12 cellular contexts compared by ENCODE assay signal in genomic region chr21:42534361-42534900, GRCh38. TPM values are rescaled to one million over a fixed set of nuclear protein-coding genes. Genes with fewer than 3 reads are reported as not detected.
DNase-seq lines count a peak whose midpoint lies in the region; ATAC-seq and TF ChIP-seq lines count a peak whose summit lies in the region.
"Had no signal": no experiment of that assay in that cellular context is flagged by ENCODE, and none has a peak within 500 bp of the region (broad histone marks: within the 10 kb centered on the region; RNA-seq: fewer than 3 reads in every experiment).

No MANE protein-coding gene starts in this region.

- H3K27me3 ChIP-seq in SU-DHL-6 (ENCODE audit: low read length) (no peaks in the 10 kb centered on the region), GM23338 (ENCODE audit: insufficient read depth) (no peaks in the 10 kb centered on the region)
- H3K27me3 ChIP-seq: MG63 had no signal

- peak overlapping the region; percentile 58 for H3K4me3 ChIP-seq in SU-DHL-6 (ENCODE audit: insufficient read depth, low read length, poor library complexity, severe bottlenecking)
- no peak overlapping the region for H3K4me3 ChIP-seq in GM23338
- H3K4me3 ChIP-seq: MG63 had no signal

- no peak overlapping the region for H3K4me3 Mint-ChIP-seq in GM23338

- H3K36me3 Mint-ChIP-seq in GM23338 (ENCODE audit: low read depth): peaks cover 21% of the 10 kb centered on the region; the same call in 2 of the 3 replicates

- H3K9me2 ChIP-seq in SU-DHL-6 (replicated peaks; ENCODE audit: insufficient read depth, low read length) (no peaks in the 10 kb centered on the region), GM23338 (ENCODE audit: insufficient read depth) (no peaks in the 10 kb centered on the region)

- H3K4me2 ChIP-seq in SU-DHL-6 (ENCODE audit: low read depth, low read length, poor library complexity, severe bottlenecking) (peak overlapping the region; percentile 86), GM23338 (no peak overlapping the region)

- H3K79me2 ChIP-seq in SU-DHL-6 (ENCODE audit: insufficient read depth, low read length) (peaks cover 47% of the 10 kb centered on the region), GM23338 (replicated peaks; ENCODE audit: insufficient read depth) (peaks cover 7% of the 10 kb centered on the region; the same call in 1 of the 2 replicates)

- H3K27me3 Mint-ChIP-seq in GM23338 (ENCODE audit: insufficient read depth, low read depth, poor library complexity): peaks cover 8% of the 10 kb centered on the region

- H3K4me1 ChIP-seq in GM23338 (ENCODE audit: insufficient read depth): no peaks in the 10 kb centered on the region; the same call in 1 of the 2 replicates

- no peaks in the 10 kb centered on the region for H3K36me3 ChIP-seq in SU-DHL-6 (ENCODE audit: low read length)
- H3K36me3 ChIP-seq in GM23338 (ENCODE audit: insufficient read depth): no peaks in the 10 kb centered on the region
- H3K36me3 ChIP-seq: MG63 had no signal

- H4K20me1 ChIP-seq in SU-DHL-6 (ENCODE audit: low read depth, low read length) (no peaks in the 10 kb centered on the region), GM23338 (replicated peaks; ENCODE audit: insufficient read depth) (peaks cover 17% of the 10 kb centered on the region)

- H3K9ac ChIP-seq in SU-DHL-6 (ENCODE audit: low read length): peak overlapping the region; percentile 78

- H3K27ac ChIP-seq in SU-DHL-6 (ENCODE audit: low read depth, low read length) (peak overlapping the region; percentile 96), GM23338 (ENCODE audit: low read depth) (no peak overlapping the region)

- TF ChIP-seq CTCF in SU-DHL-6 (IDR thresholded peaks at IDR 0.05; ENCODE audit: insufficient read depth, low read length, poor library complexity, severe bottlenecking) (no peak), GM23338 (conservative IDR thresholded peaks at IDR 0.05; ENCODE audit: low read depth in 2 of 2) (no peak)

- peak; percentile 74 for DNase-seq in CD1c-positive myeloid dendritic cell (ENCODE audit: extremely low spot score)
- DNase-seq in left kidney (ENCODE audit: low read depth, low spot score): peak; percentile 67
- DNase-seq in GM23338 (ENCODE audit: low spot score): no peak
- no peak for DNase-seq in activated CD4-positive, alpha-beta T cell treated with anti-CD3 and anti-CD28 coated beads for 4 hours
- DNase-seq: DMS79, foreskin melanocyte, MG63, retina had no signal

- no peaks in the 10 kb centered on the region for H3K9me3 ChIP-seq in SU-DHL-6 (ENCODE audit: insufficient read depth, low read length)
- H3K9me3 ChIP-seq: MG63 had no signal

- no peak overlapping the region for H2AFZ ChIP-seq in SU-DHL-6 (ENCODE audit: low read depth, low read length, severe bottlenecking)
- no peak overlapping the region for H2AFZ ChIP-seq in GM23338

- ATAC-seq in GM21723 (IDR thresholded peaks at IDR 0.05; ENCODE audit: unreplicated experiment) (peak; percentile 3), GM23338 (no peak), GM18502 (IDR thresholded peaks at IDR 0.05; ENCODE audit: poor library complexity, unreplicated experiment) (no peak), GM19328 (IDR thresholded peaks at IDR 0.05; ENCODE audit: unreplicated experiment) (no peak)

- H3K9me3 Mint-ChIP-seq in GM23338: no peaks in the 10 kb centered on the region

- H3F3A ChIP-seq in SU-DHL-6 (ENCODE audit: insufficient read depth) (peaks cover 78% of the 10 kb centered on the region), GM23338 (replicated peaks; ENCODE audit: low read depth) (peaks cover 2% of the 10 kb centered on the region; the same call in 1 of the 2 replicates)

- H3K4me1 Mint-ChIP-seq in GM23338: peaks cover 18% of the 10 kb centered on the region

- H3K27ac Mint-ChIP-seq in GM23338: no peak overlapping the region

TF ChIP-seq in GM23338, 12 proteins besides CTCF, POLR2A, EP300 and RAD21 (continues in another document):
- TF ChIP-seq EZH2 (IDR thresholded peaks at IDR 0.05; ENCODE audit: low read depth, unreplicated experiment) (no peak), EZH2phosphoT487 (IDR thresholded peaks at IDR 0.05; ENCODE audit: unreplicated experiment) (no peak), ZNF114 (CRISPR knock-in tag; IDR thresholded peaks at IDR 0.05) (no peak), ZNF462 (CRISPR knock-in tag; IDR thresholded peaks at IDR 0.05) (no peak), STAT1 (IDR thresholded peaks at IDR 0.05; ENCODE audit: unreplicated experiment) (no peak)

RNA-seq across cellular contexts. Expression of gene SLC37A1, which starts 20.8 kb away (rescaled TPM):
- 25.2 and 30.3 TPM in 2 replicates for total RNA-seq in GM23338 (2014; rRNA removed; shearing (Covaris generic))
- 11.0 and 14.0 TPM in 2 replicates for polyA plus RNA-seq in GM23338 (2016; fragmentation: Nextera tagmentation; extraction: Ambion mirVana)

RNA-seq across cellular contexts. Expression of gene RSPH1, which starts 38.4 kb away (rescaled TPM):
- 0.12 TPM in 1 of 2 replicates, not detected in the other for total RNA-seq in GM23338 (2014; rRNA removed; shearing (Covaris generic))
- 0.23 and 1.4 TPM in 2 replicates for polyA plus RNA-seq in GM23338 (2016; fragmentation: Nextera tagmentation; extraction: Ambion mirVana)

Comparison
In these comparisons a context has a peak if more than half of its experiments do, and no peak if none do; other contexts are left out.
1. DNase-seq: peak in CD1c-positive myeloid dendritic cell (single experiment) and left kidney (single experiment); none in GM23338 (single experiment) and activated CD4-positive, alpha-beta T cell treated with anti-CD3 and anti-CD28 coated beads for 4 hours (0 of 2).